In the genomic region with DNA sequence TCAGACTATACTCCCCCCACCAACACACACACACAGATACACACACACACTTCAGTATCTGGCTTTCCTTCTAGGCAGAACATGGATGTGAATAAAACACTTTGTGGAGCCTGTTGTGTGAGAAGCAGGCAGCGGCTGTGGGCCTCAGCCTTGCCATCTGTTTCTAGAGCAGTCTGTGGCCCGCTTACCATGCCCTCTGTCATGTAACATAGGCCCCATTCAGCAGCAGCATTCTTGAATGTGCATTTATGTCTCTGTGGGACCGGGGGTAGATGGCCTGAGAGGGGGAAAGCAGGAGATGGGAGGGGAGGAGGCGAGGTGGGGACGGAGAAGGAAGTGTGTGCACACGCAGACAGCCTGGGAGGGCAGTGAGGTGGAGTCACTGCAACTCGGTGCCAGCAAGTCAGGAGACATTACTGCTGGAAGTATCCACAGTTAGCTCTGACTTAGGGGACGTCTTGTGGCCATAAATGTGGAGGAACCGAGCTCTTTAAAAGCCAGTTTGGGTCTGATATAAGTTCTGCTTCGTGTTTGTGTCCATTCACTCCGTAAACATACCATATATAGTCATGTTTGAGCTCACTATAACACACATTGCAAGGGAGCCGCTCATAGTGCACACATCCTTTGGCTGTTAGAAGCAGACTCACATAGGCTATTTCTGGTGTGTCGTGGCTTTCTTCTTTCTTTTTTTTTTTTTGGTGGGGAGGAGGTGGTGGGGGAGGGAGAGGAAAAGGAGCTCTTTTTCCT, we compare ENCODE assay signal across 8 cellular contexts. TPM values are rescaled to one million over a fixed set of nuclear protein-coding genes. Genes with fewer than 3 reads are reported as not detected.
DNase-seq lines count a peak whose midpoint lies in the region; ATAC-seq, FAIRE-seq and TF ChIP-seq lines count a peak whose summit lies in the region.

No MANE protein-coding gene starts in this region.

- DNase-seq in GF-D8 (lab: John Stamatoyannopoulos, UW) (peak; percentile 76), H9 (no peak), NCI-H2029 treated with DMSO at 0.1 percent for 48 hours (lab: John Stamatoyannopoulos, UW) (peak; percentile 86), astrocyte (ENCODE audit: low read depth) (peak; percentile 69), NK-92 (lab: John Stamatoyannopoulos, UW; ENCODE audit: unreplicated experiment) (no peak)
- DNase-seq in stimulated activated effector memory CD8-positive, alpha-beta T cell treated with anti-CD3 and anti-CD28 coated beads, Interleukin-12 subunit alpha, Interleukin-12 subunit beta, amount 100 ng/mL, for 72 hours (ENCODE audit: low spot score in 2 of 2): peak in 1 of 2 donors; percentile 57
- no peak for DNase-seq in stimulated activated CD4-positive, alpha-beta T cell treated with anti-CD3 and anti-CD28 coated beads, Interleukin-4, amount 100 ng/mL, for 24 hours

- no peaks in the 10 kb centered on the region for H3K27me3 Mint-ChIP-seq in H9 (ENCODE audit: low read depth)
- H3K27me3 Mint-ChIP-seq in astrocyte (ENCODE audit: low read depth, unreplicated experiment): no peaks in the 10 kb centered on the region

- H3K4me3 Mint-ChIP-seq in H9: peak overlapping the region; percentile 6 to 65; a peak in 4 of 5 replicates
- H3K4me3 Mint-ChIP-seq in astrocyte (ENCODE audit: unreplicated experiment): peak overlapping the region; percentile 51
- peak overlapping the region; percentile 43 for H3K4me3 Mint-ChIP-seq in stimulated activated effector memory CD8-positive, alpha-beta T cell treated with anti-CD3 and anti-CD28 coated beads, Interleukin-12 subunit alpha, Interleukin-12 subunit beta, amount 100 ng/mL, for 72 hours

- no peaks in the 10 kb centered on the region for H3K79me1 ChIP-seq in H9 (ENCODE audit: insufficient read depth, low read depth, low read length, poor library complexity, severe bottlenecking)

- H2AFZ ChIP-seq in H9 (ENCODE audit: low read length) (no peak overlapping the region), astrocyte (ENCODE audit: low read depth, low read length) (peak overlapping the region; percentile 61)

- no peaks in the 10 kb centered on the region for H3K36me3 Mint-ChIP-seq in H9 (ENCODE audit: insufficient read depth in 1 of 3, low read depth in 3 of 3)
- H3K36me3 Mint-ChIP-seq in astrocyte (ENCODE audit: low read depth, unreplicated experiment): no peaks in the 10 kb centered on the region
- no peaks in the 10 kb centered on the region for H3K36me3 Mint-ChIP-seq in stimulated activated effector memory CD8-positive, alpha-beta T cell treated with anti-CD3 and anti-CD28 coated beads, Interleukin-12 subunit alpha, Interleukin-12 subunit beta, amount 100 ng/mL, for 72 hours

- H3K18ac ChIP-seq in H9 (ENCODE audit: insufficient read length, low read depth, low read length): peak overlapping the region; percentile 69

- no peak overlapping the region for H3K23ac ChIP-seq in H9 (ENCODE audit: insufficient read length, low read depth, low read length)

- H2BK20ac ChIP-seq in H9 (ENCODE audit: low read depth, low read length, poor library complexity, severe bottlenecking): no peak overlapping the region

- TF ChIP-seq CTCF in H9 (conservative IDR thresholded peaks at IDR 0.05) (no peak), astrocyte (IDR thresholded peaks at IDR 0.05; ENCODE audit: insufficient read depth, low read depth, low read length) (no peak)

- H3K27ac ChIP-seq in H9 (ENCODE audit: insufficient read length, low read depth, low read length) (peak overlapping the region; percentile 39), astrocyte (ENCODE audit: low read depth, low read length) (peak overlapping the region; percentile 74)

- no peak overlapping the region for H4K5ac ChIP-seq in H9 (ENCODE audit: insufficient read length, low read depth, low read length)

- peaks cover 3% of the 10 kb centered on the region for H3K23me2 ChIP-seq in H9 (ENCODE audit: insufficient read length, low read depth, low read length, poor library complexity, severe bottlenecking)

- no peak overlapping the region for H4K8ac ChIP-seq in H9 (replicated peaks; ENCODE audit: insufficient read length, low read depth, low read length)

- H3K79me2 ChIP-seq in H9 (ENCODE audit: insufficient read depth, low read length) (peaks cover 3% of the 10 kb centered on the region; the same call in 1 of the 2 replicates), astrocyte (ENCODE audit: insufficient read depth, low read length) (peaks cover 99% of the 10 kb centered on the region)

- H3K9me3 Mint-ChIP-seq in H9 (no peaks in the 10 kb centered on the region), astrocyte (ENCODE audit: unreplicated experiment) (no peaks in the 10 kb centered on the region)
- no peaks in the 10 kb centered on the region for H3K9me3 Mint-ChIP-seq in stimulated activated effector memory CD8-positive, alpha-beta T cell treated with anti-CD3 and anti-CD28 coated beads, Interleukin-12 subunit alpha, Interleukin-12 subunit beta, amount 100 ng/mL, for 72 hours

- peak overlapping the region; percentile 65 to 78 (median 76) for H3K27ac Mint-ChIP-seq in H9
- peak overlapping the region; percentile 97 for H3K27ac Mint-ChIP-seq in astrocyte (ENCODE audit: unreplicated experiment)
- H3K27ac Mint-ChIP-seq in stimulated activated effector memory CD8-positive, alpha-beta T cell treated with anti-CD3 and anti-CD28 coated beads, Interleukin-12 subunit alpha, Interleukin-12 subunit beta, amount 100 ng/mL, for 72 hours: peak overlapping the region; percentile 78

- FAIRE-seq in astrocyte (lab: Jason Lieb, UNC): no peak

- no peak overlapping the region for H2AK5ac ChIP-seq in H9 (ENCODE audit: insufficient read length, low read length)

- H3T11ph ChIP-seq in H9 (ENCODE audit: low read length): peak overlapping the region; percentile 54

- H3K4me1 Mint-ChIP-seq in H9 (peaks cover 59 to 74% of the 10 kb centered on the region in 2 experiments), astrocyte (ENCODE audit: low read depth, unreplicated experiment) (peaks cover 71% of the 10 kb centered on the region)
- H3K4me1 Mint-ChIP-seq in stimulated activated effector memory CD8-positive, alpha-beta T cell treated with anti-CD3 and anti-CD28 coated beads, Interleukin-12 subunit alpha, Interleukin-12 subunit beta, amount 100 ng/mL, for 72 hours: peaks cover 60% of the 10 kb centered on the region

- H3K4me3 ChIP-seq in astrocyte (ENCODE audit: insufficient read depth, low read depth, low read length) (no peak overlapping the region), iPS-18c (ENCODE audit: insufficient read depth, low read depth, low read length) (peak overlapping the region; percentile 32; the same call in 1 of the 2 replicates)

- H3K4me2 ChIP-seq in H9 (ENCODE audit: insufficient read depth, insufficient read length, low read length) (peak overlapping the region; percentile 35), astrocyte (ENCODE audit: low read length) (peak overlapping the region; percentile 77)

- H2BK15ac ChIP-seq in H9 (ENCODE audit: low read depth, low read length): no peak overlapping the region

- H3K9me3 ChIP-seq in H9 (ENCODE audit: control insufficient read depth, low read depth, low read length): no peaks in the 10 kb centered on the region
- H3K9me3 ChIP-seq in astrocyte (ENCODE audit: insufficient read depth, low read depth, low read length): no peaks in the 10 kb centered on the region
- no peaks in the 10 kb centered on the region for H3K9me3 ChIP-seq in iPS-18c (ENCODE audit: control insufficient read depth, insufficient read depth, low read length)

- no peak overlapping the region for H2BK120ac ChIP-seq in H9 (ENCODE audit: low read depth, low read length, poor library complexity, severe bottlenecking)

- H3K36me3 ChIP-seq in astrocyte (ENCODE audit: insufficient read depth, low read length): no peaks in the 10 kb centered on the region

- H3K27me3 ChIP-seq in H9 (ENCODE audit: insufficient read depth, low read length) (no peaks in the 10 kb centered on the region), astrocyte (ENCODE audit: insufficient read depth, low read length) (no peaks in the 10 kb centered on the region)

- H3K9ac ChIP-seq in H9 (ENCODE audit: extremely low read depth, insufficient read length, low read length): no peak overlapping the region
- H3K9ac ChIP-seq in astrocyte (ENCODE audit: low read length): peak overlapping the region; percentile 61

- no peak overlapping the region for H3K56ac ChIP-seq in H9 (ENCODE audit: insufficient read length, low read depth, low read length)

- H3K14ac ChIP-seq in H9 (ENCODE audit: insufficient read depth, low read length): peak overlapping the region; percentile 65

- H4K91ac ChIP-seq in H9 (ENCODE audit: insufficient read length, low read depth, low read length): no peak overlapping the region

- WGBS in H9 (ENCODE audit: extremely low coverage, insufficient read length, low lambda C conversion rate): no CpG with 5 or more reads among the region's 13 CpGs

- no peak overlapping the region for H2BK12ac ChIP-seq in H9 (ENCODE audit: insufficient read length, low read depth, low read length)

- H2BK5ac ChIP-seq in H9 (ENCODE audit: insufficient read length, low read length): no peak overlapping the region

- peaks cover 2% of the 10 kb centered on the region for H4K20me1 ChIP-seq in H9 (ENCODE audit: control insufficient read depth, insufficient read depth, insufficient read length)
- H4K20me1 ChIP-seq in astrocyte (ENCODE audit: insufficient read depth, low read length): peaks cover 33% of the 10 kb centered on the region

- H3K4me1 ChIP-seq in H9 (ENCODE audit: insufficient read depth, low read length): peaks cover 34% of the 10 kb centered on the region
- peaks cover 41% of the 10 kb centered on the region for H3K4me1 ChIP-seq in astrocyte (ENCODE audit: insufficient read depth, low read length)

- ATAC-seq in stimulated activated effector memory CD8-positive, alpha-beta T cell treated with anti-CD3 and anti-CD28 coated beads, Interleukin-12 subunit alpha, Interleukin-12 subunit beta, amount 100 ng/mL, for 72 hours: peak; percentile 72

- no peak overlapping the region; the same call in 1 of the 2 replicates for H3K4ac ChIP-seq in H9 (ENCODE audit: low read depth, low read length)

RNA-seq across cellular contexts. Expression of a gene that starts 38.5 kb away (rescaled TPM):
- total RNA-seq in H9 (2021) (33.6 and 35.8 TPM in 2 replicates), astrocyte (37.2 and 41.8 TPM in 2 replicates)

Comparison
In these comparisons a context has a peak if more than half of its experiments do, and no peak if none do; other contexts are left out.
1. DNase-seq: peak in GF-D8 (single experiment), NCI-H2029 treated with DMSO at 0.1 percent for 48 hours (single experiment) and astrocyte (single experiment); none in H9 (single experiment), stimulated activated CD4-positive, alpha-beta T cell treated with anti-CD3 and anti-CD28 coated beads, Interleukin-4, amount 100 ng/mL, for 24 hours (single experiment) and NK-92 (single experiment).
2. Peak in every context shown above with its lines, with median percentiles within 50 percentile points of each other: H3K27ac Mint-ChIP-seq and H3K4me3 Mint-ChIP-seq.